In the genomic region with DNA sequence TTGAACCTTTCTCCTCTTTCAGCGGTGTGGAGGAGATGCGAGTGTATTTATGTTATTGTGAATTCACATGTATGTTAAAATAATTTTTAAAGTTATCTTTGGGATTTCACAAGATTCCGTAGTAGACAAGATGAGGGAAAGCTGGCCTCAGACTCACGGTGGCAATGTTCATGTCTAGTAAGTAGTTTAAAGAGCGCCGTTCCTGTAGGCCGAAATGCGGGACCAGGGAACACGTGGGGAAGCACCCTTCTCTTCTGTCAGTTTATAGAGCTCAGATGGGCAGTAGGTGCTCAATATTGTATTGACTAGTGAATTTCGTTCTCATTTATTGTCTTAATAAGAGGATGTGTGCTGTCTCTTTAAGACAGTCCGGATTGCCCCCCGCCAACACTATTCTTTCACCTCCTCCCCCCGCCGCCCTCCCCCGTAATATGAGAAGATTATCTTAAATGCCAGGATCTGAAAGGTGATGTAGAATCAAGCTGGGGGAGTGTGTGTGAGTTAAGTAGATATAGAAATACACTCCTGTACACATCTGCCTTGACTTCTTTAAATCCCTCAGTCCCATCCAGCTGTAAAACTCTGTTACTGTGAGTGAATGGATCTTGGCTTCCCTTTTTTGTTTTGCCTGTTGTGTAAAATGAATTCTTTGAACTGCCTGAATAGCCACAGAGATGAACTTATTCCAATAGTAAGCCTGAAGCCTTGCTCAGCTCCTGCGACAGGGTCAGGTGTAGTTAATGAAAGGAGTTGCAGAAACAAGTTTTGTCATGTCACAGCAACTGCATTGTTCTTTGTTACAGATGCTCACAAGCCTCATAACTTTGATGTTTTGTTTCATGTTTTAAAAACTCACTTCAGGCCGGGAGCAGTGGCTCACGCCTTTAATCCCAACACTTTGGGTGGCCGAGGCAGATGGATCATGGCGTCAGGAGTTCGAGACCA, we compare ENCODE assay signal across 1 cellular context.
TF ChIP-seq lines count a peak whose summit lies in the region.

No MANE protein-coding gene starts in this region.

TF ChIP-seq in SK-N-SH treated with all-trans-retinoic acid at 6 μM for 48 hours, 23 proteins besides CTCF, POLR2A, EP300 and RAD21 (continued from another document):
- no peak for TF ChIP-seq TOX (CRISPR knock-in tag; IDR thresholded peaks at IDR 0.05; ENCODE audit: borderline replicate concordance)
- no peak for TF ChIP-seq ZNF70 (CRISPR knock-in tag; IDR thresholded peaks at IDR 0.05)
- no peak for TF ChIP-seq SNAI2 (CRISPR knock-in tag; IDR thresholded peaks at IDR 0.05)
- no peak for TF ChIP-seq CSDC2 (CRISPR knock-in tag; IDR thresholded peaks at IDR 0.05)
- TF ChIP-seq TCF4 (CRISPR knock-in tag; IDR thresholded peaks at IDR 0.05; ENCODE audit: borderline replicate concordance) = no peak
- TF ChIP-seq ZFP30 (CRISPR knock-in tag; IDR thresholded peaks at IDR 0.05) = no peak
- TF ChIP-seq RARB (CRISPR knock-in tag; IDR thresholded peaks at IDR 0.05) = no peak
- TF ChIP-seq PATZ1 (CRISPR knock-in tag; IDR thresholded peaks at IDR 0.05; ENCODE audit: borderline replicate concordance) = no peak
